8 cellular contexts compared by ENCODE assay signal in genomic region chr5:149271717-149272558, GRCh38. TPM values are rescaled to one million over a fixed set of nuclear protein-coding genes. Genes with fewer than 3 reads are reported as not detected.
DNase-seq lines count a peak whose midpoint lies in the region; ATAC-seq and TF ChIP-seq lines count a peak whose summit lies in the region.

TSS of gene AFAP1L1 (plus strand) at chr5:149271859. CDS start at chr5:149271969, 110 bp downstream.

- CTCF ChIA-PET in A673 (lab: Charles Lee), result no interaction called here

- H3K4me3 ChIP-seq in A673 (ENCODE audit: low read depth, low read length, poor library complexity, severe bottlenecking) (peak within 1 kb of the TSS; percentile 41), GM08714 (ENCODE audit: low read length) (peak within 1 kb of the TSS; percentile 29; the same call in 1 of the 2 replicates)

- H3K9me3 ChIP-seq in A673 (ENCODE audit: low read depth, low read length, poor library complexity, severe bottlenecking), result no peaks in the 10 kb centered on the region

- no TSS peak for BruUV-seq in A673 (replicated peaks; lab: Mats Ljungman, UMichigan)

- DNase-seq in A673 (ENCODE audit: low spot score) (peak; percentile 24), SHP77 treated with DMSO at 0.1 percent for 48 hours (lab: John Stamatoyannopoulos, UW) (peak; percentile 55), cerebellar cortex (ENCODE audit: low spot score) (peak; percentile 23), iPS-NIHi11 (ENCODE audit: low spot score) (peak; percentile 82), retina (peak; percentile 72), NCI-H128 (lab: John Stamatoyannopoulos, UW; ENCODE audit: unreplicated experiment) (no peak)

- intact Hi-C loops in A673 (cut with micrococcal nuclease; ENCODE audit: unreplicated experiment), result no loop called here

- H3K27ac ChIP-seq in A673 (ENCODE audit: low read depth, low read length, poor library complexity, severe bottlenecking), result no peak within 1 kb of the TSS

- H3K36me3 ChIP-seq in A673 (ENCODE audit: insufficient read depth, low read length, poor library complexity, severe bottlenecking), result no peaks in the 10 kb centered on the region

- no peak for ATAC-seq in HG03439 (IDR thresholded peaks at IDR 0.05; ENCODE audit: unreplicated experiment)

- POLR2A ChIA-PET in A673 (lab: Charles Lee; ENCODE audit: low non-redundant PET), result interaction anchor here (0.5 to 0.7 kb wide), 2 partner anchors 53 to 297 kb away, joined by 3 to 4 read pairs; no protein-coding TSS in a partner anchor

- peaks cover 32% of the 10 kb centered on the region for H3K27me3 ChIP-seq in A673 (replicated peaks; ENCODE audit: insufficient read depth, low read depth, low read length, poor library complexity)

- no peaks in the 10 kb centered on the region for H3K4me1 ChIP-seq in A673 (ENCODE audit: insufficient read depth, low read length, poor library complexity, severe bottlenecking)

- no peak for TF ChIP-seq CTCF in A673 (conservative IDR thresholded peaks at IDR 0.05; ENCODE audit: low read depth, low read length)

RNA-seq across cellular contexts. Expression of gene AFAP1L1, which starts in this region (rescaled TPM):
- 0.21 and 0.46 TPM in 2 replicates for total RNA-seq in A673 (2021)

Comparison
In these comparisons a context has a peak if more than half of its experiments do, and no peak if none do; other contexts are left out.
1. Peak in DNase-seq and H3K4me3 ChIP-seq in A673; RNA of the gene not detected or under 1 TPM.